12 cellular contexts compared by ENCODE assay signal in genomic region chr4:74418063-74418670, GRCh38. TPM values are rescaled to one million over a fixed set of nuclear protein-coding genes. Genes with fewer than 3 reads are reported as not detected.
DNase-seq lines count a peak whose midpoint lies in the region; ATAC-seq, FAIRE-seq and TF ChIP-seq lines count a peak whose summit lies in the region.
"Had no signal": no experiment of that assay in that cellular context is flagged by ENCODE, and none has a peak within 500 bp of the region (broad histone marks: within the 10 kb centered on the region; RNA-seq: fewer than 3 reads in every experiment).

No MANE protein-coding gene starts in this region.

- H3K9ac ChIP-seq in adipocyte (ENCODE audit: low read length), result no peak overlapping the region

- H3K4me3 Mint-ChIP-seq in WTC11, result no peak overlapping the region

- no peak for TF ChIP-seq CTCF in A549 (IDR thresholded peaks at IDR 0.05)
- TF ChIP-seq CTCF in HFF-Myc (IDR thresholded peaks at IDR 0.05; ENCODE audit: low read depth, low read length, missing control alignments), result no peak
- TF ChIP-seq CTCF in WTC11 (IDR thresholded peaks at IDR 0.05), result no peak

- FAIRE-seq in A549 (lab: Jason Lieb, UNC), result no peak

- 50% methylated on average over 6 of the region's 6 CpGs for whole genome bisulfite sequencing in A549 (ENCODE audit: missing lambda C conversion rate)

- POLR2A ChIA-PET in A549 (lab: Yijun Ruan, JAX), result no interaction called here
- POLR2A ChIA-PET in WTC11 (lab: Charles Lee), result no interaction called here

- no peaks in the 10 kb centered on the region for H3K36me3 ChIP-seq in adipocyte (ENCODE audit: control insufficient read depth, insufficient read depth, low read length, severe bottlenecking)

- H3K4me1 Mint-ChIP-seq in WTC11, result peaks cover 8% of the 10 kb centered on the region

- CTCF ChIA-PET in A549 (lab: Yijun Ruan, JAX) (no interaction called here), WTC11 (lab: Charles Lee) (no interaction called here)

- H3K27ac ChIP-seq in A549, result peak overlapping the region; percentile 28 to 58; a peak in 5 of 6 replicates

- H3K27me3 Mint-ChIP-seq in WTC11 (ENCODE audit: low read depth), result peaks cover 13% of the 10 kb centered on the region

- no peak for TF ChIP-seq EP300 in A549 (IDR thresholded peaks at IDR 0.05)

- H3K9me3 ChIP-seq in A549, result no peaks in the 10 kb centered on the region
- H3K9me3 ChIP-seq in adipocyte (ENCODE audit: control insufficient read depth, low read length), result no peaks in the 10 kb centered on the region

- H3K9me3 Mint-ChIP-seq in WTC11, result peaks cover 13% of the 10 kb centered on the region

- DNase-seq in A549 (ENCODE audit: low read depth in 1 of 2, low spot score in 1 of 2) (peak; percentile 4 to 48), HFF-Myc (ENCODE audit: extremely low read depth, low read depth) (peak; percentile 78), adipocyte (ENCODE audit: low read depth) (peak; percentile 55), foreskin melanocyte (peak; percentile 24), T-helper 1 cell (no peak), WTC11 (ENCODE audit: low spot score) (no peak), cortex of kidney (lab: John Stamatoyannopoulos, UW) (no peak), DMS153 treated with DMSO at 0.1 percent for 48 hours (lab: John Stamatoyannopoulos, UW; ENCODE audit: unreplicated experiment) (no peak)
- DNase-seq: midbrain, NCI-H1105 treated with DMSO at 0.1 percent for 48 hours, NCI-H774, trophoblast cell had no signal

- no peak for TF ChIP-seq POLR2A in A549 (IDR thresholded peaks at IDR 0.05; ENCODE audit: low read length)

- H3K4me3 ChIP-seq in A549 (no peak overlapping the region), HFF-Myc (replicated peaks; ENCODE audit: low read depth, low read length) (no peak overlapping the region), adipocyte (ENCODE audit: low read length) (peak overlapping the region; percentile 10)

- H3K4me2 ChIP-seq in A549, result peak overlapping the region; percentile 59

- H3K27me3 ChIP-seq in adipocyte (replicated peaks; ENCODE audit: control insufficient read depth, insufficient read depth, low read length), result no peaks in the 10 kb centered on the region

- H3K36me3 Mint-ChIP-seq in WTC11, result peaks cover 7% of the 10 kb centered on the region

- ATAC-seq in A549 (peak; percentile 56 to 76; a peak in 4 of 6 replicates), WTC11 (no peak)

- TF ChIP-seq RAD21 in A549 (conservative IDR thresholded peaks at IDR 0.05 in 1 of 2, IDR thresholded peaks at IDR 0.05 in 1 of 2), result no peak

- H3K4me1 ChIP-seq in A549, result peaks cover 24% of the 10 kb centered on the region
- peaks cover 27% of the 10 kb centered on the region for H3K4me1 ChIP-seq in adipocyte (ENCODE audit: control insufficient read depth, insufficient read depth, low read length)

- H3K27ac Mint-ChIP-seq in WTC11, result no peak overlapping the region

TF ChIP-seq in A549, 52 proteins besides CTCF, POLR2A, EP300 and RAD21:
- no peak for TF ChIP-seq FOSL2 (IDR thresholded peaks at IDR 0.05)
- peak; percentile 28; the same call in 1 of the 2 replicates for TF ChIP-seq FOSL2 (CRISPR knock-in tag; IDR thresholded peaks at IDR 0.05)
- TF ChIP-seq CEBPB (IDR thresholded peaks at IDR 0.05), result no peak
- peak; percentile 33; the same call in 1 of the 2 replicates for TF ChIP-seq JUNB (IDR thresholded peaks at IDR 0.05)
- no peak for TF ChIP-seq NPAS2 (CRISPR knock-in tag; IDR thresholded peaks at IDR 0.05; ENCODE audit: borderline replicate concordance)

TF ChIP-seq in WTC11, 78 proteins besides CTCF, POLR2A, EP300 and RAD21:
- TF ChIP-seq IRF2 (CRISPR knock-in tag; IDR thresholded peaks at IDR 0.05; ENCODE audit: borderline replicate concordance, low read depth) (no peak), ZNF232 (CRISPR knock-in tag; IDR thresholded peaks at IDR 0.05) (no peak), FOXP4 (CRISPR knock-in tag; IDR thresholded peaks at IDR 0.05) (no peak), PREB (CRISPR knock-in tag; IDR thresholded peaks at IDR 0.05; ENCODE audit: borderline replicate concordance) (no peak), ERG (CRISPR knock-in tag; IDR thresholded peaks at IDR 0.05) (no peak)

RNA-seq across cellular contexts. Expression of gene AREG, which starts 26.8 kb away (rescaled TPM):
- polyA plus RNA-seq in A549 (2011; rRNA removed), result 109 and 187 TPM in 2 replicates
- polyA plus RNA-seq in A549 (2012; cell fraction: cytosol; rRNA removed), result 82.4 and 87.0 TPM in 2 replicates
- polyA plus RNA-seq in A549 (2012; cell fraction: nucleus; rRNA removed), result 71.0 and 88.4 TPM in 2 replicates
- polyA plus RNA-seq in A549 (2017; fragmentation: RNase III; extraction: RNeasy Plus Mini Kit Qiagen cat#74134 plus additional on column Dnase treatment), result 46.3 to 58.9 TPM (median 52.2 TPM) in 3 replicates
- polyA minus RNA-seq in A549 (2011; rRNA and poly(A)+ RNA removed), result 24.0 and 37.3 TPM in 2 replicates
- total RNA-seq in WTC11 (2021), result 0.14 to 0.33 TPM (median 0.32 TPM) in 3 replicates

RNA-seq across cellular contexts. Expression of gene EREG, which starts 53.2 kb away (rescaled TPM):
- 71.1 and 102 TPM in 2 replicates for polyA plus RNA-seq in A549 (2011; rRNA removed)
- 21.8 and 27.3 TPM in 2 replicates for polyA plus RNA-seq in A549 (2012; cell fraction: cytosol; rRNA removed)
- 35.6 and 42.5 TPM in 2 replicates for polyA plus RNA-seq in A549 (2012; cell fraction: nucleus; rRNA removed)
- polyA plus RNA-seq in A549 (2017; fragmentation: RNase III; extraction: RNeasy Plus Mini Kit Qiagen cat#74134 plus additional on column Dnase treatment), result 32.6 to 39.7 TPM (median 34.0 TPM) in 3 replicates
- polyA minus RNA-seq in A549 (2011; rRNA and poly(A)+ RNA removed), result 51.5 and 64.8 TPM in 2 replicates
- 0.05 to 0.23 TPM (median 0.09 TPM) in 3 replicates for total RNA-seq in WTC11 (2021)

Comparison
In these comparisons a context has a peak if more than half of its experiments do, and no peak if none do; other contexts are left out.
1. DNase-seq: peak in A549 (2 of 2), HFF-Myc (single experiment), adipocyte (single experiment) and foreskin melanocyte (single experiment); none in T-helper 1 cell (0 of 5), WTC11 (single experiment), cortex of kidney (single experiment) and DMS153 treated with DMSO at 0.1 percent for 48 hours (single experiment).